Comparison of ENCODE assay signal across 24 cellular contexts in genomic region chr11:129282634-129283033, GRCh38.
DNase-seq lines count a peak whose midpoint lies in the region; ATAC-seq, FAIRE-seq and TF ChIP-seq lines count a peak whose summit lies in the region.
"Had no signal": no experiment of that assay in that cellular context is flagged by ENCODE, and none has a peak within 500 bp of the region (broad histone marks: within the 10 kb centered on the region; RNA-seq: fewer than 3 reads in every experiment).

No MANE protein-coding gene starts in this region.

- FAIRE-seq in A549 (lab: Jason Lieb, UNC), result no peak
- FAIRE-seq: bronchial epithelial cell, endothelial cell of umbilical vein, islet of Langerhans had no signal

- H3K4me1 ChIP-seq in A549 (peaks cover 45% of the 10 kb centered on the region), mucosa of stomach (ENCODE audit: control insufficient read depth, insufficient read depth, low read length) (peaks cover 47% of the 10 kb centered on the region)

- H3K36me3 Mint-ChIP-seq in WTC11, result no peaks in the 10 kb centered on the region

- WGBS in A549 (ENCODE audit: missing lambda C conversion rate), result 48% methylated on average over 2 of the region's 2 CpGs

- ATAC-seq in A549 (no peak), WTC11 (peak; percentile 15), HG03159 (IDR thresholded peaks at IDR 0.05; ENCODE audit: unreplicated experiment) (no peak)
- ATAC-seq: activated CD4-positive, CD25-positive, alpha-beta regulatory T cell treated with anti-CD3 and anti-CD28 coated beads, Interleukin-2, amount 50 U/mL, for 24 hours; activated CD8-positive, alpha-beta T cell treated with anti-CD3 and anti-CD28 coated beads, Interleukin-2, amount 10 ng/mL, durations not matched to agents 7 days and 5 days; heart left ventricle; stimulated activated naive CD8-positive, alpha-beta T cell treated with anti-CD3 and anti-CD28 coated beads, Interleukin-15, Interleukin-2, amounts not matched to agents 100 U/mL and 50 U/mL, for 24 hours had no signal

- no peak for TF ChIP-seq RAD21 in A549 (conservative IDR thresholded peaks at IDR 0.05 in 1 of 2, IDR thresholded peaks at IDR 0.05 in 1 of 2)

- DNase-seq in A549 (ENCODE audit: low read depth in 1 of 2, low spot score in 1 of 2) (no peak), NCI-H345 (lab: John Stamatoyannopoulos, UW) (peak; percentile 47), WTC11 (ENCODE audit: low spot score) (no peak), dorsolateral prefrontal cortex (no peak), caudate nucleus (lab: John Stamatoyannopoulos, UW) (no peak)
- DNase-seq in activated effector memory CD4-positive, alpha-beta T cell treated with Interleukin-2 at 50 U/mL for 16 hours, result no peak
- DNase-seq: activated CD8-positive, alpha-beta T cell treated with anti-CD3 and anti-CD28 coated beads, Interleukin-2, amount 10 ng/mL, durations not matched to agents 7 days and 5 days; GM23248; heart left ventricle; NCI-H1105 treated with DMSO at 0.1 percent for 48 hours; NCI-H524; nucleus accumbens; retina; Right ventricle myocardium superior; stimulated activated CD4-positive, alpha-beta T cell treated with anti-CD3 and anti-CD28 coated beads, Interleukin-4, amount 100 ng/mL, for 4 hours; stimulated activated naive CD8-positive, alpha-beta T cell treated with anti-CD3 and anti-CD28 coated beads, Interleukin-15, Interleukin-2, amounts not matched to agents 100 U/mL and 50 U/mL, for 24 hours; tibial artery had no signal

- intact Hi-C loops in dorsolateral prefrontal cortex (cut with DNase I), result loop anchor here in 1 of 2 donors (5.0 kb wide), 1 partner anchor 45 kb away; no protein-coding TSS in a partner anchor

- peak overlapping the region; percentile 53 for H3K4me3 Mint-ChIP-seq in WTC11
- H3K4me3 Mint-ChIP-seq: activated CD8-positive, alpha-beta T cell treated with anti-CD3 and anti-CD28 coated beads, Interleukin-2, amount 10 ng/mL, durations not matched to agents 7 days and 5 days had no signal

- peaks cover 61% of the 10 kb centered on the region for H3K4me1 Mint-ChIP-seq in WTC11

- no peak for TF ChIP-seq CTCF in A549 (IDR thresholded peaks at IDR 0.05)
- no peak for TF ChIP-seq CTCF in WTC11 (IDR thresholded peaks at IDR 0.05)
- no peak for TF ChIP-seq CTCF in dorsolateral prefrontal cortex (IDR thresholded peaks at IDR 0.05 in 54 of 56, conservative IDR thresholded peaks at IDR 0.05 in 2 of 56; ENCODE audit: low read depth in 1 of 56, partially characterized antibody in 56 of 56)

- no peak overlapping the region for H3K4me3 ChIP-seq in A549
- no peak overlapping the region for H3K4me3 ChIP-seq in mucosa of stomach (ENCODE audit: low read length)
- no peak overlapping the region for H3K4me3 ChIP-seq in dorsolateral prefrontal cortex
- H3K4me3 ChIP-seq: BLaER1, GM23248, heart left ventricle, tibial artery had no signal

- H3K27ac ChIP-seq in A549 (no peak overlapping the region), dorsolateral prefrontal cortex (no peak overlapping the region), caudate nucleus (ENCODE audit: low read depth, low read length) (no peak overlapping the region)
- H3K27ac ChIP-seq: BLaER1, GM23248, heart left ventricle, tibial artery had no signal

- CTCF ChIA-PET in A549 (lab: Yijun Ruan, JAX) (no interaction called here), WTC11 (lab: Charles Lee) (no interaction called here)

- POLR2A ChIA-PET in A549 (lab: Yijun Ruan, JAX), result no interaction called here
- POLR2A ChIA-PET in WTC11 (lab: Charles Lee), result no interaction called here

- no peak for TF ChIP-seq POLR2A in A549 (IDR thresholded peaks at IDR 0.05; ENCODE audit: low read length)

- no peaks in the 10 kb centered on the region for H3K9me3 Mint-ChIP-seq in WTC11

- peaks cover 19% of the 10 kb centered on the region for H3K27me3 Mint-ChIP-seq in WTC11 (ENCODE audit: low read depth)

- H3K27me3 ChIP-seq in mucosa of stomach (ENCODE audit: control insufficient read depth, insufficient read depth, low read length) (no peaks in the 10 kb centered on the region), dorsolateral prefrontal cortex (peaks cover 0 to 4% (median 0%) of the 10 kb centered on the region in 45 donors)
- H3K27me3 ChIP-seq: BLaER1, tibial artery had no signal

- H3K27ac Mint-ChIP-seq in WTC11, result peak overlapping the region; percentile 17
- H3K27ac Mint-ChIP-seq: activated CD8-positive, alpha-beta T cell treated with anti-CD3 and anti-CD28 coated beads, Interleukin-2, amount 10 ng/mL, durations not matched to agents 7 days and 5 days had no signal

- no peaks in the 10 kb centered on the region for H3K36me3 ChIP-seq in mucosa of stomach (ENCODE audit: control insufficient read depth, insufficient read depth, low read length)
- H3K36me3 ChIP-seq: BLaER1, heart left ventricle, tibial artery had no signal

- H3K4me2 ChIP-seq in A549, result peak overlapping the region; percentile 38
- H3K4me2 ChIP-seq: BLaER1 had no signal

- no peaks in the 10 kb centered on the region for H3K9me3 ChIP-seq in A549
- no peaks in the 10 kb centered on the region for H3K9me3 ChIP-seq in mucosa of stomach (ENCODE audit: control insufficient read depth, low read length)
- H3K9me3 ChIP-seq: heart left ventricle, tibial artery had no signal

- H3K9ac ChIP-seq in mucosa of stomach (ENCODE audit: low read length), result peak overlapping the region; percentile 36
- H3K9ac ChIP-seq: BLaER1, GM23248 had no signal

- TF ChIP-seq EP300 in A549 (IDR thresholded peaks at IDR 0.05), result no peak

TF ChIP-seq in A549, 52 proteins besides CTCF, POLR2A, EP300 and RAD21 (continues in another document):
- TF ChIP-seq PHF8 (IDR thresholded peaks at IDR 0.05; ENCODE audit: borderline replicate concordance, low read depth) (no peak), EHF (CRISPR knock-in tag; IDR thresholded peaks at IDR 0.05) (no peak), ZNF302 (CRISPR knock-in tag; IDR thresholded peaks at IDR 0.05) (no peak), ESRRA (IDR thresholded peaks at IDR 0.05; ENCODE audit: borderline replicate concordance, low read length) (no peak), HEYL (CRISPR knock-in tag; IDR thresholded peaks at IDR 0.05) (no peak), MYC (IDR thresholded peaks at IDR 0.05; ENCODE audit: borderline replicate concordance, low read length) (no peak), BCL3 (IDR thresholded peaks at IDR 0.05) (no peak), FOSL2 (IDR thresholded peaks at IDR 0.05) (no peak), FOSL2 (CRISPR knock-in tag; IDR thresholded peaks at IDR 0.05) (no peak), RNF2 (IDR thresholded peaks at IDR 0.05; ENCODE audit: borderline replicate concordance, low read depth) (no peak), ZSCAN20 (CRISPR knock-in tag; IDR thresholded peaks at IDR 0.05) (no peak), POLR2AphosphoS2 (conservative IDR thresholded peaks at IDR 0.05; ENCODE audit: low read length) (no peak)

TF ChIP-seq in WTC11, 78 proteins besides CTCF, POLR2A, EP300 and RAD21 (continues in another document):
- TF ChIP-seq CREM (CRISPR knock-in tag; IDR thresholded peaks at IDR 0.05), result no peak
- no peak for TF ChIP-seq ZBTB21 (CRISPR knock-in tag; IDR thresholded peaks at IDR 0.05; ENCODE audit: borderline replicate concordance)
- TF ChIP-seq FOXP4 (CRISPR knock-in tag; IDR thresholded peaks at IDR 0.05), result no peak
- TF ChIP-seq MAX (CRISPR knock-in tag; IDR thresholded peaks at IDR 0.05), result no peak
- no peak for TF ChIP-seq FOXJ3 (CRISPR knock-in tag; IDR thresholded peaks at IDR 0.05; ENCODE audit: borderline replicate concordance)
- no peak for TF ChIP-seq JAZF1 (CRISPR knock-in tag; IDR thresholded peaks at IDR 0.05)
- TF ChIP-seq ZSCAN18 (CRISPR knock-in tag; IDR thresholded peaks at IDR 0.05), result no peak
- TF ChIP-seq ZNF423 (CRISPR knock-in tag; IDR thresholded peaks at IDR 0.05), result no peak
- no peak for TF ChIP-seq ZNF671 (CRISPR knock-in tag; IDR thresholded peaks at IDR 0.05)
